Comparison of ENCODE assay signal across 8 cellular contexts in the genomic region with DNA sequence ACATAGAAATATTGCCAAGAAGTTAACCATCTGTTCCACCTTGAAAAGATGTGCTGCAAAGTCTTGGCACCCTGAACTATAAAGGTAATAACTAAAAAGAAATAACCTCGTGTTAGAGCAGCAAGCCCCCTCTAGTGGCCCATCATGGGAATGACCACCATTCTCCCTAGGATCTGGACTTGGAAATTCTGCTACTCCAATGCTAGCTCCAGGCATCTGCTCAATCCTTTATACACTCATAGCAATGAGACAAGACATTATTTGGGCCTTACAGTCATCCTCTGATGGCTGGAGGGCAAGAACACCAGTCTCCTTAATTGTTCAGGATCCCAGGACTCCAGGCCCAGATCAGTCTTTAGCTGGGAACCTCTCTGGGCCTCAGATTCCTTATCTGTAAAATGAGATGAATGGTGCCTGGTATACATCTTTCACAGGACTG.
DNase-seq lines count a peak whose midpoint lies in the region; ATAC-seq, FAIRE-seq and TF ChIP-seq lines count a peak whose summit lies in the region.

No MANE protein-coding gene starts in this region.

- no peak overlapping the region for H3K14ac ChIP-seq in trophoblast cell (ENCODE audit: low read length)

- peak; percentile 40 for FAIRE-seq in frontal cortex (lab: Jason Lieb, UNC)

- no peak overlapping the region for H3K27ac ChIP-seq in trophoblast cell (ENCODE audit: low read depth, low read length)

- ATAC-seq in HG02759 (IDR thresholded peaks at IDR 0.05; ENCODE audit: unreplicated experiment) (peak; percentile 58), HG02973 (IDR thresholded peaks at IDR 0.05; ENCODE audit: unreplicated experiment) (no peak)
- ATAC-seq in activated CD8-positive, alpha-beta T cell treated with anti-CD3 and anti-CD28 coated beads for 36 hours = peak; percentile 65

- no peak overlapping the region for H3K23ac ChIP-seq in trophoblast cell (ENCODE audit: low read length)

- H4K91ac ChIP-seq in trophoblast cell (ENCODE audit: low read depth, low read length) = no peak overlapping the region

- H3K27me3 ChIP-seq in trophoblast cell (ENCODE audit: insufficient read depth, low read length) = no peaks in the 10 kb centered on the region

- H2BK5ac ChIP-seq in trophoblast cell (ENCODE audit: low read depth, low read length, poor library complexity) = no peak overlapping the region

- H3K4me3 ChIP-seq in trophoblast cell (ENCODE audit: low read depth, low read length) = no peak overlapping the region

- no peaks in the 10 kb centered on the region for H3K27me3 Mint-ChIP-seq in activated CD8-positive, alpha-beta T cell treated with anti-CD3 and anti-CD28 coated beads for 36 hours

- H3K79me2 ChIP-seq in trophoblast cell (ENCODE audit: control insufficient read depth, insufficient read depth, low read length, poor library complexity) = no peaks in the 10 kb centered on the region

- H2AFZ ChIP-seq in trophoblast cell (ENCODE audit: insufficient read depth, low read length, poor library complexity) = no peak overlapping the region

- peaks cover 14% of the 10 kb centered on the region for H3K9me3 Mint-ChIP-seq in activated CD8-positive, alpha-beta T cell treated with anti-CD3 and anti-CD28 coated beads for 36 hours

- CTCF ChIA-PET in activated CD8-positive, alpha-beta T cell treated with anti-CD3 and anti-CD28 coated beads for 36 hours (lab: Charles Lee) = interaction anchor here (0.5 to 3.4 kb wide), 29 partner anchors 11 to 385 kb away, joined by 3 to 25 read pairs (median 4); partner anchors contain the start of gene C11orf97

- DNase-seq in activated CD8-positive, alpha-beta memory T cell treated with anti-CD3 and anti-CD28 coated beads for 24 hours = peak; percentile 63
- no peak for DNase-seq in activated CD8-positive, alpha-beta memory T cell treated with anti-CD3 and anti-CD28 coated beads, Interleukin-2, amount 50 U/mL, for 48 hours
- DNase-seq in NCI-H345 treated with DMSO at 0.1 percent for 48 hours (lab: John Stamatoyannopoulos, UW; ENCODE audit: unreplicated experiment) = peak; percentile 13
- peak; percentile 69 for DNase-seq in activated CD8-positive, alpha-beta T cell treated with anti-CD3 and anti-CD28 coated beads for 36 hours
- peak in 1 of 2 donors; percentile 35 for DNase-seq in frontal cortex (ENCODE audit: low spot score in 2 of 2)
- peak; percentile 20 to 78 for DNase-seq in trophoblast cell

- no peak overlapping the region for H3K18ac ChIP-seq in trophoblast cell (ENCODE audit: low read length)

- TF ChIP-seq CTCF in activated CD8-positive, alpha-beta T cell treated with anti-CD3 and anti-CD28 coated beads for 36 hours (IDR thresholded peaks at IDR 0.05) = peak; percentile 84

- H2BK12ac ChIP-seq in trophoblast cell (ENCODE audit: low read length) = no peak overlapping the region

- H3K9ac ChIP-seq in trophoblast cell (ENCODE audit: low read length) = no peak overlapping the region

- no peak overlapping the region for H2BK120ac ChIP-seq in trophoblast cell (ENCODE audit: insufficient read depth, low read length, poor library complexity)

- peaks cover 6% of the 10 kb centered on the region for H3K9me3 ChIP-seq in trophoblast cell (ENCODE audit: insufficient read depth, low read depth, low read length)

- H3K4me1 ChIP-seq in trophoblast cell (ENCODE audit: control insufficient read depth in 1 of 2, insufficient read depth in 2 of 2, low read length in 2 of 2) = peaks cover 2 to 5% of the 10 kb centered on the region in 2 experiments

- H3K27ac Mint-ChIP-seq in activated CD8-positive, alpha-beta T cell treated with anti-CD3 and anti-CD28 coated beads for 36 hours = no peak overlapping the region

- H3K4me3 Mint-ChIP-seq in activated CD8-positive, alpha-beta T cell treated with anti-CD3 and anti-CD28 coated beads for 36 hours = no peak overlapping the region

- no CpG with 5 or more reads among the region's 1 CpG for WGBS in trophoblast cell (ENCODE audit: extremely low coverage, insufficient coverage, insufficient read length)

- no peak overlapping the region for H3K4ac ChIP-seq in trophoblast cell (ENCODE audit: low read depth, low read length)

- no peaks in the 10 kb centered on the region for H3K36me3 Mint-ChIP-seq in activated CD8-positive, alpha-beta T cell treated with anti-CD3 and anti-CD28 coated beads for 36 hours (ENCODE audit: low read depth)

- no peak overlapping the region for H2AK5ac ChIP-seq in trophoblast cell (ENCODE audit: low read length)

- POLR2A ChIA-PET in activated CD8-positive, alpha-beta T cell treated with anti-CD3 and anti-CD28 coated beads for 36 hours (lab: Charles Lee) = no interaction called here

- H3K79me1 ChIP-seq in trophoblast cell (ENCODE audit: low read length) = peaks cover 5% of the 10 kb centered on the region

- intact Hi-C loops in activated CD8-positive, alpha-beta T cell treated with anti-CD3 and anti-CD28 coated beads for 36 hours (cut with micrococcal nuclease) = loop anchor here (1.0 to 5.0 kb wide), 4 partner anchors 105 to 380 kb away; no protein-coding TSS in a partner anchor

- H4K12ac ChIP-seq in trophoblast cell (ENCODE audit: low read depth, low read length) = no peak overlapping the region

- no peak overlapping the region for H3K4me2 ChIP-seq in trophoblast cell (ENCODE audit: low read length)

- peak overlapping the region; percentile 1 for H4K8ac ChIP-seq in trophoblast cell (ENCODE audit: low read depth, low read length)

- H3K36me3 ChIP-seq in trophoblast cell (ENCODE audit: control insufficient read depth in 1 of 2, insufficient read depth in 2 of 2, low read length in 2 of 2) = peaks cover 10 to 15% of the 10 kb centered on the region in 2 experiments

- H3K4me1 Mint-ChIP-seq in activated CD8-positive, alpha-beta T cell treated with anti-CD3 and anti-CD28 coated beads for 36 hours (ENCODE audit: low read depth) = no peaks in the 10 kb centered on the region
